Comparison of ENCODE assay signal across 1 cellular context in the genomic region with DNA sequence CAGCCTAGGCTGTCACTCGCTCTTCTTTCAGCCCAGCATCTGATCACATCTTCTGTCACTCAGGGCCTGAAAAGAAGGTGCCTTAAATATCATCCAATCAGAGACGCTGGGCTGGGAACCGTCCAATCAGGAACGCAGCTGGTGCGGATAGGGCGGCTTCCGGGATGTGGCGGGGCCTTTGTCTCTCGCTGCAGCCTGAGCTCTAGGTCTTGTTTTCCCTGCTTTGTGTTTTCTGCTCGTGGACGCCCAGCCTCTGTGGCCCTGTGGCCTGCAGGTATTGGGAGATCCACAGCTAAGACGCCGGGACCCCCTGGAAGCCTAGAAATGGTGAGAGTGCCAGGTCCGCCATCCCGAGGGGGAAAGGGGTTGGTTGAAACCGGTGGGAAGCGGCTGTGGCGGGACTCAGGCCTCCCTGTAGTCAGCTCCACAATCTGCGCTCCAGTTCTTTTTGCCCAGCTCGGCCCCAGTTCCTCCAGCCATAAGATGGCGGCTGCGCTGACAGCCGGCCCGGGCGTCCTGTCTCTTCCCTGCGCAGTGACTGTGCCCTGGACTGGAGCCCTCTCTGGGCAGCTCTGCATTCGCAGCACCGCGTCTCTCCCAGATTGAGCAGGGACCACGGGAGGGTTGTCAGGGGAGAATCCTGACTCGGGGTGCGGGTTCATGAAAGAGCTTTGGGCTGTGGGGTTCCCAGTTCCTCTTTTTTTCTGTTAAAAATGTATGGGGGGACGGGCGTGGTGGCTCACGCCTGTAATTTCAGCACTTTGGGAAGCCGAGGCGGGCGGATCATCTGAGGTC.
A peak's percentile ranks its signal among the peaks of the same experiment; 100 is the strongest.
TF ChIP-seq lines count a peak whose summit lies in the region.

TSS of gene ZNF85 (plus strand) at position 175 of the 795 bp plus-strand sequence. CDS start at position 325, 150 bp downstream.

TF ChIP-seq in HEK293, 187 proteins besides CTCF, POLR2A, EP300 and RAD21 (continued from another document and continues in another):
- TF ChIP-seq, protein P1, sequence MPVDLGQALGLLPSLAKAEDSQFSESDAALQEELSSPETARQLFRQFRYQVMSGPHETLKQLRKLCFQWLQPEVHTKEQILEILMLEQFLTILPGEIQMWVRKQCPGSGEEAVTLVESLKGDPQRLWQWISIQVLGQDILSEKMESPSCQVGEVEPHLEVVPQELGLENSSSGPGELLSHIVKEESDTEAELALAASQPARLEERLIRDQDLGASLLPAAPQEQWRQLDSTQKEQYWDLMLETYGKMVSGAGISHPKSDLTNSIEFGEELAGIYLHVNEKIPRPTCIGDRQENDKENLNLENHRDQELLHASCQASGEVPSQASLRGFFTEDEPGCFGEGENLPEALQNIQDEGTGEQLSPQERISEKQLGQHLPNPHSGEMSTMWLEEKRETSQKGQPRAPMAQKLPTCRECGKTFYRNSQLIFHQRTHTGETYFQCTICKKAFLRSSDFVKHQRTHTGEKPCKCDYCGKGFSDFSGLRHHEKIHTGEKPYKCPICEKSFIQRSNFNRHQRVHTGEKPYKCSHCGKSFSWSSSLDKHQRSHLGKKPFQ (tag by site-specific recombination; IDR thresholded peaks at IDR 0.05), result no peak
- TF ChIP-seq ZNF558 (tag by site-specific recombination; IDR thresholded peaks at IDR 0.05), result no peak
- no peak for TF ChIP-seq ZNF785 (tag by site-specific recombination; IDR thresholded peaks at IDR 0.05)
- no peak for TF ChIP-seq ZNF843 (tag by site-specific recombination; IDR thresholded peaks at IDR 0.05)
- no peak for TF ChIP-seq ZNF423 (tag by site-specific recombination; IDR thresholded peaks at IDR 0.05)
- TF ChIP-seq, protein P2, sequence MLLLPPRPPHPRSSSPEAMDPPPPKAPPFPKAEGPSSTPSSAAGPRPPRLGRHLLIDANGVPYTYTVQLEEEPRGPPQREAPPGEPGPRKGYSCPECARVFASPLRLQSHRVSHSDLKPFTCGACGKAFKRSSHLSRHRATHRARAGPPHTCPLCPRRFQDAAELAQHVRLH (tag by site-specific recombination; IDR thresholded peaks at IDR 0.05), result no peak
- TF ChIP-seq ZFP3 (tag by site-specific recombination; IDR thresholded peaks at IDR 0.05; ENCODE audit: low read depth), result no peak
- TF ChIP-seq ZNF140 (tag by site-specific recombination; IDR thresholded peaks at IDR 0.05), result no peak
- TF ChIP-seq, protein P3, sequence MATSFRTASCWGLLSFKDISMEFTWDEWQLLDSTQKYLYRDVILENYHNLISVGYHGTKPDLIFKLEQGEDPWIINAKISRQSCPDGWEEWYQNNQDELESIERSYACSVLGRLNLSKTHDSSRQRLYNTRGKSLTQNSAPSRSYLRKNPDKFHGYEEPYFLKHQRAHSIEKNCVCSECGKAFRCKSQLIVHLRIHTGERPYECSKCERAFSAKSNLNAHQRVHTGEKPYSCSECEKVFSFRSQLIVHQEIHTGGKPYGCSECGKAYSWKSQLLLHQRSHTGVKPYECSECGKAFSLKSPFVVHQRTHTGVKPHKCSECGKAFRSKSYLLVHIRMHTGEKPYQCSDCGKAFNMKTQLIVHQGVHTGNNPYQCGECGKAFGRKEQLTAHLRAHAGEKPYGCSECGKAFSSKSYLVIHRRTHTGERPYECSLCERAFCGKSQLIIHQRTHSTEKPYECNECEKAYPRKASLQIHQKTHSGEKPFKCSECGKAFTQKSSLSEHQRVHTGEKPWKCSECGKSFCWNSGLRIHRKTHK (tag by site-specific recombination; IDR thresholded peaks at IDR 0.05), result no peak
- TF ChIP-seq TRIM28 (IDR thresholded peaks at IDR 0.05; ENCODE audit: borderline replicate concordance, low read length), result no peak
- no peak for TF ChIP-seq ZNF837 (tag by site-specific recombination; IDR thresholded peaks at IDR 0.05)
- TF ChIP-seq ZNF391 (tag by site-specific recombination; IDR thresholded peaks at IDR 0.05; ENCODE audit: borderline replicate concordance, low read depth), result no peak
- TF ChIP-seq RBAK (tag by site-specific recombination; IDR thresholded peaks at IDR 0.05), result no peak
- TF ChIP-seq ZNF155 (tag by site-specific recombination; IDR thresholded peaks at IDR 0.05), result no peak
- TF ChIP-seq TCF7L2 (IDR thresholded peaks at IDR 0.05; ENCODE audit: borderline replicate concordance, low read depth, low read length), result no peak
- TF ChIP-seq, protein P4, sequence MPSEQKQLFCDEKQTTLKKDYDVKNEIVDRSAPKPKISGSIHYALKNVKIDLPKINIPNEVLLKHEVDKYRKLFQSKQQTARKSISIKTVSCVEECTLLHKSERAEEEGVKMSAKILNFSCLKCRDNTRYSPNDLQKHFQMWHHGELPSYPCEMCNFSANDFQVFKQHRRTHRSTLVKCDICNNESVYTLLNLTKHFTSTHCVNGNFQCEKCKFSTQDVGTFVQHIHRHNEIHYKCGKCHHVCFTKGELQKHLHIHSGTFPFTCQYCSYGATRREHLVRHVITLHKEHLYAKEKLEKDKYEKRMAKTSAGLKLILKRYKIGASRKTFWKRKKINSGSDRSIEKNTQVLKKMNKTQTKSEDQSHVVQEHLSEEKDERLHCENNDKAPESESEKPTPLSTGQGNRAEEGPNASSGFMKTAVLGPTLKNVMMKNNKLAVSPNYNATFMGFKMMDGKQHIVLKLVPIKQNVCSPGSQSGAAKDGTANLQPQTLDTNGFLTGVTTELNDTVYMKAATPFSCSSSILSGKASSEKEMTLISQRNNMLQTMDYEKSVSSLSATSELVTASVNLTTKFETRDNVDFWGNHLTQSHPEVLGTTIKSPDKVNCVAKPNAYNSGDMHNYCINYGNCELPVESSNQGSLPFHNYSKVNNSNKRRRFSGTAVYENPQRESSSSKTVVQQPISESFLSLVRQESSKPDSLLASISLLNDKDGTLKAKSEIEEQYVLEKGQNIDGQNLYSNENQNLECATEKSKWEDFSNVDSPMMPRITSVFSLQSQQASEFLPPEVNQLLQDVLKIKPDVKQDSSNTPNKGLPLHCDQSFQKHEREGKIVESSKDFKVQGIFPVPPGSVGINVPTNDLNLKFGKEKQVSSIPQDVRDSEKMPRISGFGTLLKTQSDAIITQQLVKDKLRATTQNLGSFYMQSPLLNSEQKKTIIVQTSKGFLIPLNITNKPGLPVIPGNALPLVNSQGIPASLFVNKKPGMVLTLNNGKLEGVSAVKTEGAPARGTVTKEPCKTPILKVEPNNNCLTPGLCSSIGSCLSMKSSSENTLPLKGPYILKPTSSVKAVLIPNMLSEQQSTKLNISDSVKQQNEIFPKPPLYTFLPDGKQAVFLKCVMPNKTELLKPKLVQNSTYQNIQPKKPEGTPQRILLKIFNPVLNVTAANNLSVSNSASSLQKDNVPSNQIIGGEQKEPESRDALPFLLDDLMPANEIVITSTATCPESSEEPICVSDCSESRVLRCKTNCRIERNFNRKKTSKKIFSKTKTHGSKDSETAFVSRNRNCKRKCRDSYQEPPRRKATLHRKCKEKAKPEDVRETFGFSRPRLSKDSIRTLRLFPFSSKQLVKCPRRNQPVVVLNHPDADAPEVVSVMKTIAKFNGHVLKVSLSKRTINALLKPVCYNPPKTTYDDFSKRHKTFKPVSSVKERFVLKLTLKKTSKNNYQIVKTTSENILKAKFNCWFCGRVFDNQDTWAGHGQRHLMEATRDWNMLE (tag by site-specific recombination; conservative IDR thresholded peaks at IDR 0.05; ENCODE audit: low read depth), result peak; percentile 62
- peak; percentile 59; the same call in 1 of the 2 replicates for TF ChIP-seq YY1 (tag by site-specific recombination; IDR thresholded peaks at IDR 0.05)
- TF ChIP-seq ZNF266 (tag by site-specific recombination; IDR thresholded peaks at IDR 0.05; ENCODE audit: low read depth), result no peak
- TF ChIP-seq, protein P5, sequence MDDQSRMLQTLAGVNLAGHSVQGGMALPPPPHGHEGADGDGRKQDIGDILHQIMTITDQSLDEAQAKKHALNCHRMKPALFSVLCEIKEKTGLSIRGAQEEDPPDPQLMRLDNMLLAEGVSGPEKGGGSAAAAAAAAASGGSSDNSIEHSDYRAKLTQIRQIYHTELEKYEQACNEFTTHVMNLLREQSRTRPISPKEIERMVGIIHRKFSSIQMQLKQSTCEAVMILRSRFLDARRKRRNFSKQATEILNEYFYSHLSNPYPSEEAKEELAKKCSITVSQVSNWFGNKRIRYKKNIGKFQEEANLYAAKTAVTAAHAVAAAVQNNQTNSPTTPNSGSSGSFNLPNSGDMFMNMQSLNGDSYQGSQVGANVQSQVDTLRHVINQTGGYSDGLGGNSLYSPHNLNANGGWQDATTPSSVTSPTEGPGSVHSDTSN (CRISPR knock-in tag; IDR thresholded peaks at IDR 0.05), result no peak
- TF ChIP-seq BCL11A (tag by site-specific recombination; IDR thresholded peaks at IDR 0.05; ENCODE audit: low read depth), result no peak
- TF ChIP-seq, protein P6, sequence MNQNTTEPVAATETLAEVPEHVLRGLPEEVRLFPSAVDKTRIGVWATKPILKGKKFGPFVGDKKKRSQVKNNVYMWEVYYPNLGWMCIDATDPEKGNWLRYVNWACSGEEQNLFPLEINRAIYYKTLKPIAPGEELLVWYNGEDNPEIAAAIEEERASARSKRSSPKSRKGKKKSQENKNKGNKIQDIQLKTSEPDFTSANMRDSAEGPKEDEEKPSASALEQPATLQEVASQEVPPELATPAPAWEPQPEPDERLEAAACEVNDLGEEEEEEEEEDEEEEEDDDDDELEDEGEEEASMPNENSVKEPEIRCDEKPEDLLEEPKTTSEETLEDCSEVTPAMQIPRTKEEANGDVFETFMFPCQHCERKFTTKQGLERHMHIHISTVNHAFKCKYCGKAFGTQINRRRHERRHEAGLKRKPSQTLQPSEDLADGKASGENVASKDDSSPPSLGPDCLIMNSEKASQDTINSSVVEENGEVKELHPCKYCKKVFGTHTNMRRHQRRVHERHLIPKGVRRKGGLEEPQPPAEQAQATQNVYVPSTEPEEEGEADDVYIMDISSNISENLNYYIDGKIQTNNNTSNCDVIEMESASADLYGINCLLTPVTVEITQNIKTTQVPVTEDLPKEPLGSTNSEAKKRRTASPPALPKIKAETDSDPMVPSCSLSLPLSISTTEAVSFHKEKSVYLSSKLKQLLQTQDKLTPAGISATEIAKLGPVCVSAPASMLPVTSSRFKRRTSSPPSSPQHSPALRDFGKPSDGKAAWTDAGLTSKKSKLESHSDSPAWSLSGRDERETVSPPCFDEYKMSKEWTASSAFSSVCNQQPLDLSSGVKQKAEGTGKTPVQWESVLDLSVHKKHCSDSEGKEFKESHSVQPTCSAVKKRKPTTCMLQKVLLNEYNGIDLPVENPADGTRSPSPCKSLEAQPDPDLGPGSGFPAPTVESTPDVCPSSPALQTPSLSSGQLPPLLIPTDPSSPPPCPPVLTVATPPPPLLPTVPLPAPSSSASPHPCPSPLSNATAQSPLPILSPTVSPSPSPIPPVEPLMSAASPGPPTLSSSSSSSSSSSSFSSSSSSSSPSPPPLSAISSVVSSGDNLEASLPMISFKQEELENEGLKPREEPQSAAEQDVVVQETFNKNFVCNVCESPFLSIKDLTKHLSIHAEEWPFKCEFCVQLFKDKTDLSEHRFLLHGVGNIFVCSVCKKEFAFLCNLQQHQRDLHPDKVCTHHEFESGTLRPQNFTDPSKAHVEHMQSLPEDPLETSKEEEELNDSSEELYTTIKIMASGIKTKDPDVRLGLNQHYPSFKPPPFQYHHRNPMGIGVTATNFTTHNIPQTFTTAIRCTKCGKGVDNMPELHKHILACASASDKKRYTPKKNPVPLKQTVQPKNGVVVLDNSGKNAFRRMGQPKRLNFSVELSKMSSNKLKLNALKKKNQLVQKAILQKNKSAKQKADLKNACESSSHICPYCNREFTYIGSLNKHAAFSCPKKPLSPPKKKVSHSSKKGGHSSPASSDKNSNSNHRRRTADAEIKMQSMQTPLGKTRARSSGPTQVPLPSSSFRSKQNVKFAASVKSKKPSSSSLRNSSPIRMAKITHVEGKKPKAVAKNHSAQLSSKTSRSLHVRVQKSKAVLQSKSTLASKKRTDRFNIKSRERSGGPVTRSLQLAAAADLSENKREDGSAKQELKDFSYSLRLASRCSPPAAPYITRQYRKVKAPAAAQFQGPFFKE (tag by site-specific recombination; IDR thresholded peaks at IDR 0.05; ENCODE audit: borderline replicate concordance), result no peak
- no peak for TF ChIP-seq KLF1 (tag by site-specific recombination; IDR thresholded peaks at IDR 0.05)
- no peak for TF ChIP-seq ZIC2 (tag by site-specific recombination; IDR thresholded peaks at IDR 0.05)
- no peak for TF ChIP-seq ZNF221 (tag by site-specific recombination; IDR thresholded peaks at IDR 0.05; ENCODE audit: borderline replicate concordance)
- TF ChIP-seq ZNF560 (tag by site-specific recombination; IDR thresholded peaks at IDR 0.05; ENCODE audit: borderline replicate concordance), result no peak
- TF ChIP-seq, protein P7, sequence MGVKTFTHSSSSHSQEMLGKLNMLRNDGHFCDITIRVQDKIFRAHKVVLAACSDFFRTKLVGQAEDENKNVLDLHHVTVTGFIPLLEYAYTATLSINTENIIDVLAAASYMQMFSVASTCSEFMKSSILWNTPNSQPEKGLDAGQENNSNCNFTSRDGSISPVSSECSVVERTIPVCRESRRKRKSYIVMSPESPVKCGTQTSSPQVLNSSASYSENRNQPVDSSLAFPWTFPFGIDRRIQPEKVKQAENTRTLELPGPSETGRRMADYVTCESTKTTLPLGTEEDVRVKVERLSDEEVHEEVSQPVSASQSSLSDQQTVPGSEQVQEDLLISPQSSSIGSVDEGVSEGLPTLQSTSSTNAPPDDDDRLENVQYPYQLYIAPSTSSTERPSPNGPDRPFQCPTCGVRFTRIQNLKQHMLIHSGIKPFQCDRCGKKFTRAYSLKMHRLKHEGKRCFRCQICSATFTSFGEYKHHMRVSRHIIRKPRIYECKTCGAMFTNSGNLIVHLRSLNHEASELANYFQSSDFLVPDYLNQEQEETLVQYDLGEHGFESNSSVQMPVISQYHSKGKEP (tag by site-specific recombination; IDR thresholded peaks at IDR 0.05), result no peak
- TF ChIP-seq ZBTB49 (tag by site-specific recombination; IDR thresholded peaks at IDR 0.05; ENCODE audit: low read depth), result no peak
